1 cellular context compared by ENCODE assay signal in genomic region chr5:150644496-150644895, GRCh38.
TF ChIP-seq lines count a peak whose summit lies in the region.

No MANE protein-coding gene starts in this region.

TF ChIP-seq in HepG2, 621 proteins besides CTCF, POLR2A, EP300 and RAD21:
- no peak for TF ChIP-seq ZNF17 (CRISPR knock-in tag; IDR thresholded peaks at IDR 0.05)
- TF ChIP-seq, protein P1, sequence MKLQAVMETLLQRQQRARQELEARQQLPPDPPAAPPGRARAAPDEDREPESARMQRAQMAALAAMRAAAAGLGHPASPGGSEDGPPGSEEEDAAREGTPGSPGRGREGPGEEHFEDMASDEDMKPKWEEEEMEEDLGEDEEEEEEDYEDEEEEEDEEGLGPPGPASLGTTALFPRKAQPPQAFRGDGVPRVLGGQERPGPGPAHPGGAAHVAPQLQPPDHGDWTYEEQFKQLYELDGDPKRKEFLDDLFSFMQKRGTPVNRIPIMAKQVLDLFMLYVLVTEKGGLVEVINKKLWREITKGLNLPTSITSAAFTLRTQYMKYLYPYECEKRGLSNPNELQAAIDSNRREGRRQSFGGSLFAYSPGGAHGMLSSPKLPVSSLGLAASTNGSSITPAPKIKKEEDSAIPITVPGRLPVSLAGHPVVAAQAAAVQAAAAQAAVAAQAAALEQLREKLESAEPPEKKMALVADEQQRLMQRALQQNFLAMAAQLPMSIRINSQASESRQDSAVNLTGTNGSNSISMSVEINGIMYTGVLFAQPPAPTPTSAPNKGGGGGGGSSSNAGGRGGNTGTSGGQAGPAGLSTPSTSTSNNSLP (IDR thresholded peaks at IDR 0.05; ENCODE audit: low read depth, low read length) = no peak
- no peak for TF ChIP-seq CREM (IDR thresholded peaks at IDR 0.05)
- TF ChIP-seq CREM (CRISPR knock-in tag; IDR thresholded peaks at IDR 0.05) = no peak
- peak; percentile 78 for TF ChIP-seq RFX5 (IDR thresholded peaks at IDR 0.05; ENCODE audit: low read depth, low read length)
TF ChIP-seq in HepG2: peak in this region for 1.
